In the genomic region with DNA sequence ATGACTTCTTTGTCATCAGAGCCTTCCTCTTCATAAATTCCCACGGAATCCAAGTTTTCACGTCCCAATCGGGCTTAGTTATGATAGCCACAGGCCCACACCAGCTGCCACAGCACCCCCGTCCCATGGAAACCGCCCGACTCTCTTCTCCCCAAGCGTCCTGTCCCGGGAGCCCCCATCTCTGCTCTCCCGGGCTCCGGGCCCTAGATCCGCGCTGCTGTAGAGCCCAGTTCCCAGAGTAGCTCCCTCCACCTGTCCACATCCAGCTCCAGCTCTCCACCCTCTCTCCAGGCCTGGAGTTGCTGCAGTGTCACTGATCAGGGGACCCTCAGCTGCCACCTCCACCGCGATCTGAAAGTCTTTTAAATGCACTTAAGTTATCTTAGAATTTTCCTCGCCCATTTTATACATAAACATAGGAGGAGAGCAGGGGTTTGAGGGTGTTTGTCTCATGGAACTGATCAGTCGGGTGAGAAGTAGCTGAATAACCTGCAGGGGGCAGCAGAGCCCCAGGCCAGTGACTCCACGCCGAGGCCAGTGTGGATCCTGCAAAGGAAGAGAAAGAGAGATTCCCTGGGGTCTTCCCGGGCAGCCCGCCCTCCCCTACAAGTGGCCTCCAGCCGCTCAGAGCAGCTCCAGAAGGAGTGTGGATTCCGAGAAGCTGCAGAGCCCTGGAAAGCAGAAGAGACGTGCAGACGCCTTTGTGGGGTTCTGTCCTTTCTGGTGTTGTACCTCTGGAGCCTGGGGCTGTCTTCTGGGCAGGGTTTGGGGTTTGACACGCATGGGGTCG, we compare ENCODE assay signal across 1 cellular context.
TF ChIP-seq lines count a peak whose summit lies in the region.

No MANE protein-coding gene starts in this region.

TF ChIP-seq in HepG2, 621 proteins besides CTCF, POLR2A, EP300 and RAD21 (continued from another document):
- TF ChIP-seq ARID5B (CRISPR knock-in tag; IDR thresholded peaks at IDR 0.05), result 0 out of 2 replicates have a peak, but pooled peaks have one; percentile 11
- TF ChIP-seq SKI (IDR thresholded peaks at IDR 0.05; ENCODE audit: partially characterized antibody), result no peak
- TF ChIP-seq HMGXB4 (CRISPR knock-in tag; IDR thresholded peaks at IDR 0.05; ENCODE audit: borderline replicate concordance in 1 of 2, low read depth in 1 of 2), result 0 out of 4 replicates have a peak, but pooled peaks of 1 of the 2 experiments have one; percentile 44
- TF ChIP-seq PHB2 (IDR thresholded peaks at IDR 0.05; ENCODE audit: partially characterized antibody), result no peak
